Comparison of ENCODE assay signal across 12 cellular contexts in the genomic region with DNA sequence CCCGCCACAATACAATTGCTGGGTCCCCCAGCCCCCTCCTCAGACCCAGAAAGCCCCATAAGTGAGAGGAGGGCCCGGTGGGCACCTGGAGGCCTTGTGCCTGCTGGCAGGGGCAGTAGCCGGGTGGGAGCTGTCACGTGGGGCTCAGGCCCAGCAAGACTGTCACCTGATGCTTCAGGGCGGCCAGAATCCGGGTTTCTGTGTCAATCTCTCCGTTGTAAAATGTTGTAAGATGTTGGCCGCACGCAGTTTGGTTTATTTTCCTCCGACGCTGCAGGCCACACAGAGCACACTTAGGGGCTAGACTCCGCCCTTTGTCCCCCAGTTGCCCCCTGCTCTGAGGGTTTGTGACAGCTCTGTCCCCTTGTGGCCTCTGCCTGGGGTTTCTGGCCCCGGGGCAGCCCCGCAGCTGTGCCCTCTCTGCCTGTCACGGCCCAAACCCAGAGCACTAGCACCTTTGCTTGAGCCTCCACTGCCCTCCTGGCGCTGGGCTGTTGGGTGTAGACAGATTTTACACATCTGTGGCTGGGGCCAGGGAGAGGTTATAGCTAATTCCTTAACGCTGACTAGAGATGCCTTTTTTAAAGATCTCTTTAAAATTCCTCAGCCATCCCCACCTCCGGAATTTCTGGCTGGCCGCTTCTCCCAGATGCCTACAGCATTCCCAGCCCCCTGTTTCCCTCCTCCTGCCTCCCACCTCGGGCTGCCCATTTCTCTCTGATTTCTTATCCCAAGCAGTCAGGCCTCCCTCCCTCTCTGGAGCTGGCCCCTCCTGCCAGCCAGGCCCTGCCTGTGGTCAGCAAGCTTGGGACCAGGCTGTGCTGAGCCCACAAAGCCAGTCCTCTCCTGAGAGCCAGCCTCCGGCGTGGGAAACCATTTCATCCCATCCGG. TPM values are rescaled to one million over a fixed set of nuclear protein-coding genes. Genes with fewer than 3 reads are reported as not detected.
DNase-seq lines count a peak whose midpoint lies in the region; ATAC-seq and TF ChIP-seq lines count a peak whose summit lies in the region.
"Had no signal": no experiment of that assay in that cellular context is flagged by ENCODE, and none has a peak within 500 bp of the region (broad histone marks: within the 10 kb centered on the region; RNA-seq: fewer than 3 reads in every experiment).

No MANE protein-coding gene starts in this region.

- peak overlapping the region in 5 of 10 donors; percentile 6 to 62 (median 44) for H3K27ac ChIP-seq in heart right ventricle
- peak overlapping the region; percentile 23 for H3K27ac ChIP-seq in muscle layer of colon (ENCODE audit: low read depth, low read length)
- H3K27ac ChIP-seq in uterus = peak overlapping the region; percentile 76 to 90
- H3K27ac ChIP-seq: A549, psoas muscle had no signal

- H3K4me1 Mint-ChIP-seq in T-helper 2 cell treated with Interferon-gamma antibody and Interleukin-4, amounts not matched to agents 5 μg/mL and 100 μg/mL, for 36 hours (ENCODE audit: low read depth) = peaks cover 3% of the 10 kb centered on the region

- H3K9me3 ChIP-seq in heart right ventricle = no peaks in the 10 kb centered on the region
- H3K9me3 ChIP-seq in muscle layer of colon (ENCODE audit: low read length) = no peaks in the 10 kb centered on the region
- H3K9me3 ChIP-seq in uterus = no peaks in the 10 kb centered on the region
- H3K9me3 ChIP-seq: A549, psoas muscle had no signal

- no peak overlapping the region for H3K4me3 Mint-ChIP-seq in T-helper 2 cell treated with Interferon-gamma antibody and Interleukin-4, amounts not matched to agents 5 μg/mL and 100 μg/mL, for 36 hours

- TF ChIP-seq CTCF in heart right ventricle (IDR thresholded peaks at IDR 0.05) = no peak
- TF ChIP-seq CTCF in uterus (IDR thresholded peaks at IDR 0.05) = no peak

- H3K27me3 ChIP-seq in heart right ventricle (peaks cover 0 to 29% (median 10%) of the 10 kb centered on the region in 7 donors), muscle layer of colon (ENCODE audit: control insufficient read depth in 1 of 2, insufficient read depth in 2 of 2, low read length in 2 of 2) (peaks cover 0 to 29% of the 10 kb centered on the region in 2 donors), uterus (no peaks in the 10 kb centered on the region)

- H3K4me3 ChIP-seq in heart right ventricle = no peak overlapping the region
- no peak overlapping the region for H3K4me3 ChIP-seq in muscle layer of colon (ENCODE audit: low read depth in 1 of 2, low read length in 2 of 2)
- no peak overlapping the region for H3K4me3 ChIP-seq in uterus
- H3K4me3 ChIP-seq: A549, psoas muscle had no signal

- no peak overlapping the region for H3K27ac Mint-ChIP-seq in T-helper 2 cell treated with Interferon-gamma antibody and Interleukin-4, amounts not matched to agents 5 μg/mL and 100 μg/mL, for 36 hours

- DNase-seq in Right ventricle myocardium inferior (ENCODE audit: missing footprints) (no peak), heart right ventricle (no peak), ecto neural progenitor cell (ENCODE audit: low spot score) (peak; percentile 77), uterus (peak; percentile 56 to 59)
- DNase-seq in T-helper 2 cell treated with Interferon-gamma antibody and Interleukin-4, amounts not matched to agents 5 μg/mL and 100 μg/mL, for 36 hours (ENCODE audit: low spot score) = no peak
- DNase-seq: activated T-cell treated with anti-CD3 and anti-CD28 coated beads, Interleukin-2, amount 50 U/mL, for 48 hours; NCI-H1436; psoas muscle had no signal

- no peak overlapping the region for H3K9ac ChIP-seq in muscle layer of colon (ENCODE audit: low read length)

- TF ChIP-seq POLR2A in uterus (IDR thresholded peaks at IDR 0.05) = no peak

- intact Hi-C loops in Right ventricle myocardium inferior (cut with DNase I) (no loop called here), heart right ventricle (cut with DNase I) (loop anchor here in 3 of 10 donors (2.0 kb wide), 2 partner anchors 36 to 38 kb away; no protein-coding TSS in a partner anchor), uterus (cut with DNase I; ENCODE audit: low total_unique reads) (loop anchor here (5.0 kb wide), 1 partner anchor 39 kb away; no protein-coding TSS in a partner anchor)

- no peaks in the 10 kb centered on the region for H3K36me3 Mint-ChIP-seq in T-helper 2 cell treated with Interferon-gamma antibody and Interleukin-4, amounts not matched to agents 5 μg/mL and 100 μg/mL, for 36 hours (ENCODE audit: low read depth)

- no peaks in the 10 kb centered on the region for H3K36me3 ChIP-seq in heart right ventricle
- no peaks in the 10 kb centered on the region for H3K36me3 ChIP-seq in muscle layer of colon (ENCODE audit: insufficient read depth, low read length)
- no peaks in the 10 kb centered on the region for H3K36me3 ChIP-seq in uterus

- peak; percentile 19 for ATAC-seq in Right ventricle myocardium inferior
- no peak for ATAC-seq in heart right ventricle
- ATAC-seq in HG03432 (IDR thresholded peaks at IDR 0.05; ENCODE audit: unreplicated experiment) = no peak
- ATAC-seq in GM18498 (IDR thresholded peaks at IDR 0.05; ENCODE audit: unreplicated experiment) = no peak
- ATAC-seq: A549, psoas muscle had no signal

- H3K27me3 Mint-ChIP-seq in T-helper 2 cell treated with Interferon-gamma antibody and Interleukin-4, amounts not matched to agents 5 μg/mL and 100 μg/mL, for 36 hours (ENCODE audit: low read depth) = peaks cover 8% of the 10 kb centered on the region

- H3K9me3 Mint-ChIP-seq in T-helper 2 cell treated with Interferon-gamma antibody and Interleukin-4, amounts not matched to agents 5 μg/mL and 100 μg/mL, for 36 hours = no peaks in the 10 kb centered on the region

- 60 to 66% methylated on average over 23 of the region's 23 CpGs for WGBS in heart right ventricle, 2 donors

- peaks cover 8 to 31% (median 16%) of the 10 kb centered on the region in 9 donors for H3K4me1 ChIP-seq in heart right ventricle
- H3K4me1 ChIP-seq in muscle layer of colon (ENCODE audit: insufficient read depth, low read length) = peaks cover 4% of the 10 kb centered on the region
- peaks cover 4 to 12% of the 10 kb centered on the region in 2 donors for H3K4me1 ChIP-seq in uterus
- H3K4me1 ChIP-seq: psoas muscle had no signal

RNA-seq across cellular contexts. Expression of a gene that starts 3.2 kb away (rescaled TPM):
- 2.9 TPM for total RNA-seq in Right ventricle myocardium inferior
- 1 to 10 TPM in 9 of 10 donors, under 1 TPM in 1; 0.96 to 4.8 (median 2.9) TPM for total RNA-seq in heart right ventricle
- polyA plus RNA-seq in heart right ventricle = 1 to 10 TPM; 2.8 to 3.4 TPM
- 10 to 100 TPM in 2 of 4 donors, 1 to 10 TPM in 1, under 1 TPM in 1; 0.29 to 20.0 (median 10.8) TPM for total RNA-seq in uterus

RNA-seq across cellular contexts. Expression of a gene that starts 53.6 kb away (rescaled TPM):
- 0.16 TPM for total RNA-seq in Right ventricle myocardium inferior
- total RNA-seq in heart right ventricle = under 1 TPM in 5 of 10 donors, not detected in 5; 0.30 to 0.53 (median 0.40) TPM
- under 1 TPM; 0.17 to 0.22 TPM for polyA plus RNA-seq in heart right ventricle
- total RNA-seq in uterus = 1 to 10 TPM in 2 of 4 donors, not detected in 2; 1.8 to 4.4 TPM
- polyA plus RNA-seq: psoas muscle had no signal

Comparison
In these comparisons a context has a peak if more than half of its experiments do, and no peak if none do; other contexts are left out.
1. DNase-seq: peak in ecto neural progenitor cell (single experiment) and uterus (2 of 2); none in Right ventricle myocardium inferior (single experiment), heart right ventricle (0 of 2) and T-helper 2 cell treated with Interferon-gamma antibody and Interleukin-4, amounts not matched to agents 5 μg/mL and 100 μg/mL, for 36 hours (single experiment).